Comparison of ENCODE assay signal across 8 cellular contexts in the genomic region with DNA sequence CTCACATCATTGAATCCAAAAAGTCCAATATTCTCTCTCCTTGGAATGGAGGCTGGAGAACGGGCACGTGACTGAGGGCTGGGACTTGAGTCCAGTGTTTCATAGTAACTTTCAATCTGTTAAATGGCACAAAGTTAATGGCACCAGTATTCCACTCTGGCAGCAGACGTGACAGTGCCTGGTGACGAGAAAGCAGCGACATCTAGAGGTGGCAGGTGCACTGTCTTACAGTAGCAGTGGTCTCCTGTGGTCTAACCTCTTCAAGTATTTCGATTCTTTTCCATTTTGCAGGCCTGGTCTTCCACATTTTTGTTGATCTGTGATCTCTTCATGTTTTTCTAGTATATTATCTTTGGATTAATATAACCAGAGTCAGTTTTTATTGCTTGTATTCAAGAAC.
DNase-seq lines count a peak whose midpoint lies in the region; ATAC-seq and TF ChIP-seq lines count a peak whose summit lies in the region.

No MANE protein-coding gene starts in this region.

- DNase-seq in MCF 10A (ENCODE audit: unreplicated experiment) (peak; percentile 52), breast epithelium (ENCODE audit: low spot score in 2 of 2) (no peak), SK-MEL-5 (ENCODE audit: low read depth, low spot score) (peak; percentile 71), osteoblast (ENCODE audit: insufficient read length, low spot score, missing footprints) (no peak), NCI-H2107 treated with DMSO at 0.1 percent for 48 hours (lab: John Stamatoyannopoulos, UW; ENCODE audit: unreplicated experiment) (no peak), putamen (ENCODE audit: low spot score) (no peak)
- DNase-seq in stimulated activated naive B cell treated with anti-CD40 and anti-IgM and Interleukin-4, amounts not matched to agents 10 μg/mL and 1 μg/mL and 100 μg/mL, for 72 hours = no peak

- intact Hi-C loops in MCF 10A (cut with micrococcal nuclease) = loop anchor here (1.0 kb wide), 1 partner anchor 54 kb away; no protein-coding TSS in a partner anchor
- intact Hi-C loops in breast epithelium (cut with DNase I; ENCODE audit: low total_unique reads) = no loop called here

- H2AFZ ChIP-seq in osteoblast (ENCODE audit: low read length) = no peak overlapping the region

- H3K4me3 Mint-ChIP-seq in MCF 10A (ENCODE audit: unreplicated experiment) = no peak overlapping the region
- no peak overlapping the region for H3K4me3 Mint-ChIP-seq in stimulated activated naive B cell treated with anti-CD40 and anti-IgM and Interleukin-4, amounts not matched to agents 10 μg/mL and 1 μg/mL and 100 μg/mL, for 72 hours

- H3K27ac Mint-ChIP-seq in MCF 10A (ENCODE audit: low read depth, unreplicated experiment) = no peak overlapping the region
- H3K27ac Mint-ChIP-seq in stimulated activated naive B cell treated with anti-CD40 and anti-IgM and Interleukin-4, amounts not matched to agents 10 μg/mL and 1 μg/mL and 100 μg/mL, for 72 hours = no peak overlapping the region

- peak; percentile 66 for ATAC-seq in HG03060 (IDR thresholded peaks at IDR 0.05; ENCODE audit: low read depth, unreplicated experiment)
- no peak for ATAC-seq in stimulated activated naive B cell treated with anti-CD40 and anti-IgM and Interleukin-4, amounts not matched to agents 10 μg/mL and 1 μg/mL and 100 μg/mL, for 72 hours (replicated peaks)

- H3K4me3 ChIP-seq in breast epithelium (no peak overlapping the region), osteoblast (ENCODE audit: insufficient read depth, low read length) (no peak overlapping the region)

- POLR2A ChIA-PET in MCF 10A (lab: Yijun Ruan, JAX) = no interaction called here

- no peaks in the 10 kb centered on the region for H3K36me3 Mint-ChIP-seq in MCF 10A (ENCODE audit: insufficient read depth, unreplicated experiment)
- no peaks in the 10 kb centered on the region for H3K36me3 Mint-ChIP-seq in stimulated activated naive B cell treated with anti-CD40 and anti-IgM and Interleukin-4, amounts not matched to agents 10 μg/mL and 1 μg/mL and 100 μg/mL, for 72 hours

- no peaks in the 10 kb centered on the region for H3K27me3 ChIP-seq in breast epithelium
- H3K27me3 ChIP-seq in osteoblast (ENCODE audit: insufficient read depth, low read length) = no peaks in the 10 kb centered on the region

- no peaks in the 10 kb centered on the region for H3K9me3 ChIP-seq in breast epithelium
- H3K9me3 ChIP-seq in osteoblast (ENCODE audit: low read depth, low read length) = no peaks in the 10 kb centered on the region

- no peaks in the 10 kb centered on the region for H3K79me2 ChIP-seq in osteoblast (ENCODE audit: insufficient read depth, low read length)

- no peaks in the 10 kb centered on the region for H4K20me1 ChIP-seq in osteoblast (ENCODE audit: insufficient read depth, low read length)

- in situ Hi-C loops in SK-MEL-5 (cut with HindIII; ENCODE audit: low pct_unique_long_range_greater_than_20kb, low sequenced_read_pairs) = no loop called here

- H3K4me2 ChIP-seq in osteoblast (ENCODE audit: insufficient read depth, low read length) = no peak overlapping the region

- H3K36me3 ChIP-seq in breast epithelium (no peaks in the 10 kb centered on the region), osteoblast (ENCODE audit: insufficient read depth, low read length) (no peaks in the 10 kb centered on the region)

- CTCF ChIA-PET in MCF 10A (lab: Yijun Ruan, JAX) = no interaction called here

- no TSS peak for BruUV-seq in MCF 10A (replicated peaks; lab: Mats Ljungman, UMichigan)

- H3K4me1 ChIP-seq in breast epithelium (no peaks in the 10 kb centered on the region), osteoblast (ENCODE audit: insufficient read depth, low read length) (no peaks in the 10 kb centered on the region)

- TF ChIP-seq CTCF in MCF 10A (IDR thresholded peaks at IDR 0.05; ENCODE audit: unreplicated experiment) = peak; percentile 52
- no peak for TF ChIP-seq CTCF in breast epithelium (IDR thresholded peaks at IDR 0.05)
- peak; percentile 30 for TF ChIP-seq CTCF in osteoblast (IDR thresholded peaks at IDR 0.05; ENCODE audit: extremely low read depth, low read depth, low read length)

- H3K9me3 Mint-ChIP-seq in MCF 10A (ENCODE audit: unreplicated experiment) = no peaks in the 10 kb centered on the region
- no peaks in the 10 kb centered on the region for H3K9me3 Mint-ChIP-seq in stimulated activated naive B cell treated with anti-CD40 and anti-IgM and Interleukin-4, amounts not matched to agents 10 μg/mL and 1 μg/mL and 100 μg/mL, for 72 hours

- H3K27ac ChIP-seq in breast epithelium = no peak overlapping the region
- H3K27ac ChIP-seq in osteoblast (ENCODE audit: low read depth, low read length) = no peak overlapping the region

- no peaks in the 10 kb centered on the region for H3K4me1 Mint-ChIP-seq in MCF 10A (ENCODE audit: insufficient read depth, unreplicated experiment)
- H3K4me1 Mint-ChIP-seq in stimulated activated naive B cell treated with anti-CD40 and anti-IgM and Interleukin-4, amounts not matched to agents 10 μg/mL and 1 μg/mL and 100 μg/mL, for 72 hours = no peaks in the 10 kb centered on the region

- no peak for TF ChIP-seq POLR2A in breast epithelium (IDR thresholded peaks at IDR 0.05)

- H3K27me3 Mint-ChIP-seq in MCF 10A (ENCODE audit: insufficient read depth, unreplicated experiment) = no peaks in the 10 kb centered on the region
- H3K27me3 Mint-ChIP-seq in stimulated activated naive B cell treated with anti-CD40 and anti-IgM and Interleukin-4, amounts not matched to agents 10 μg/mL and 1 μg/mL and 100 μg/mL, for 72 hours = no peaks in the 10 kb centered on the region

Comparison
In these comparisons a context has a peak if more than half of its experiments do, and no peak if none do; other contexts are left out.
1. DNase-seq: peak in MCF 10A (single experiment) and SK-MEL-5 (single experiment); none in breast epithelium (0 of 2), osteoblast (single experiment), stimulated activated naive B cell treated with anti-CD40 and anti-IgM and Interleukin-4, amounts not matched to agents 10 μg/mL and 1 μg/mL and 100 μg/mL, for 72 hours (single experiment), NCI-H2107 treated with DMSO at 0.1 percent for 48 hours (single experiment) and putamen (single experiment).
2. CTCF ChIP-seq: peak in MCF 10A (single experiment) and osteoblast (single experiment); none in breast epithelium (0 of 3).